8 cellular contexts compared by ENCODE assay signal in the genomic region with DNA sequence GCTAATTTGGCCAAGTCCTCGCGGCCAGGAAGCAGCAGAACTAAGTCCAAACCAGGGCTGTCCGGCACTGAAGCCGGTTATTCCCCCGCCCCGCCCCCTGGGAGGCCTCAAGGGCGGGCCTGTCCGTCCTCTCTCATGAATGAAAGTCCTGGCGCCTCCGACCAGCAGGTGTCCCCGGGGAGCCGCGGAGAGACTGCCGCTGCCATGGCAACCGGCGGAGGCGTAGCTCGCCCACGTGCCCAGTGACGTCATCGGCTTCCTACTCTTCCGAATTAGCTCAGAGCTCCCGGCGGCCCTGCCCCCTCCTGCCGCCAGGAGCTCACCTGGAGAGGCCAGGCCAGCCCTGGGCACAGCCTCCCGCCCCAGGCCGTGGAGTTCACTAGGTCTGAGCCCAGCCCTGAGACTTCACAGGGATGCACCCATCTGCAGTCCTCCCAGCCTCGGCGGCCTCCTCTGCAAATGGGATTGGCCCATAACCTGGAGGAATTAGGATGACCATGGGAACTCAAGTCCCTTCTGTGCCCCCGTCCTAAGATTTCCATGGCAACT. TPM values are rescaled to one million over a fixed set of nuclear protein-coding genes. Genes with fewer than 3 reads are reported as not detected.
A peak's percentile ranks its signal among the peaks of the same experiment; 100 is the strongest.
DNase-seq lines count a peak whose midpoint lies in the region; ATAC-seq and TF ChIP-seq lines count a peak whose summit lies in the region.

No MANE protein-coding gene starts in this region.

- peak; percentile 46 for ATAC-seq in HG03439 (IDR thresholded peaks at IDR 0.05; ENCODE audit: unreplicated experiment)

- no peaks in the 10 kb centered on the region for H3K36me3 ChIP-seq in kidney epithelial cell (ENCODE audit: control insufficient read depth, insufficient read depth, low read length)

- peak overlapping the region; percentile 94 for H3K27ac ChIP-seq in cingulate gyrus (ENCODE audit: low read depth, low read length)

- peak; percentile 29 for TF ChIP-seq POLR2A in GM18951 (IDR thresholded peaks at IDR 0.05; ENCODE audit: extremely low read depth, insufficient read depth, insufficient read length)

- no peaks in the 10 kb centered on the region for H3K27me3 ChIP-seq in kidney epithelial cell (ENCODE audit: control insufficient read depth, insufficient read depth, low read length)

- DNase-seq in AG08396 (ENCODE audit: low spot score) (peak; percentile 99), NCI-H524 (lab: John Stamatoyannopoulos, UW) (peak; percentile 94 to 99), kidney epithelial cell (ENCODE audit: low read depth) (peak; percentile 90)
- DNase-seq in activated CD4-positive, alpha-beta T cell treated with anti-CD3 and anti-CD28 coated beads for 4 hours, result peak; percentile 99
- peak; percentile 99 for DNase-seq in stimulated activated CD4-positive, alpha-beta T cell treated with anti-CD3 and anti-CD28 coated beads, Interleukin-15, amount 100 ng/mL, for 24 hours

- in situ Hi-C loops in GM18951 (cut with MboI; ENCODE audit: low sequenced_read_pairs, unreplicated experiment), result no loop called here

- TF ChIP-seq CTCF in kidney epithelial cell (IDR thresholded peaks at IDR 0.05; ENCODE audit: insufficient read depth, low read length, poor library complexity, severe bottlenecking), result peak; percentile 85

- peak overlapping the region; percentile 57 for H3K4me3 ChIP-seq in kidney epithelial cell (ENCODE audit: low read depth, low read length)

RNA-seq across cellular contexts. Expression of gene SPATA2L, which starts 1.3 kb away (rescaled TPM):
- total RNA-seq in kidney epithelial cell, result 24.0 and 28.8 TPM in 2 replicates

RNA-seq across cellular contexts. Expression of gene CDK10, which starts 13.7 kb away (rescaled TPM):
- total RNA-seq in kidney epithelial cell, result 50.5 and 61.5 TPM in 2 replicates

RNA-seq across cellular contexts. Expression of gene VPS9D1, which starts 20.5 kb away (rescaled TPM):
- total RNA-seq in kidney epithelial cell, result 5.1 and 9.3 TPM in 2 replicates

RNA-seq across cellular contexts. Expression of gene ZNF276, which starts 21.2 kb away (rescaled TPM):
- total RNA-seq in kidney epithelial cell, result 21.7 and 29.4 TPM in 2 replicates

RNA-seq across cellular contexts. Expression of gene SPATA33, which starts 42.5 kb away (rescaled TPM):
- 6.6 and 10.0 TPM in 2 replicates for total RNA-seq in kidney epithelial cell

Comparison
In these comparisons a context has a peak if more than half of its experiments do, and no peak if none do; other contexts are left out.
1. Peak in every context shown above with its lines: DNase-seq, ATAC-seq, H3K4me3 ChIP-seq and H3K27ac ChIP-seq.